In the genomic region with DNA sequence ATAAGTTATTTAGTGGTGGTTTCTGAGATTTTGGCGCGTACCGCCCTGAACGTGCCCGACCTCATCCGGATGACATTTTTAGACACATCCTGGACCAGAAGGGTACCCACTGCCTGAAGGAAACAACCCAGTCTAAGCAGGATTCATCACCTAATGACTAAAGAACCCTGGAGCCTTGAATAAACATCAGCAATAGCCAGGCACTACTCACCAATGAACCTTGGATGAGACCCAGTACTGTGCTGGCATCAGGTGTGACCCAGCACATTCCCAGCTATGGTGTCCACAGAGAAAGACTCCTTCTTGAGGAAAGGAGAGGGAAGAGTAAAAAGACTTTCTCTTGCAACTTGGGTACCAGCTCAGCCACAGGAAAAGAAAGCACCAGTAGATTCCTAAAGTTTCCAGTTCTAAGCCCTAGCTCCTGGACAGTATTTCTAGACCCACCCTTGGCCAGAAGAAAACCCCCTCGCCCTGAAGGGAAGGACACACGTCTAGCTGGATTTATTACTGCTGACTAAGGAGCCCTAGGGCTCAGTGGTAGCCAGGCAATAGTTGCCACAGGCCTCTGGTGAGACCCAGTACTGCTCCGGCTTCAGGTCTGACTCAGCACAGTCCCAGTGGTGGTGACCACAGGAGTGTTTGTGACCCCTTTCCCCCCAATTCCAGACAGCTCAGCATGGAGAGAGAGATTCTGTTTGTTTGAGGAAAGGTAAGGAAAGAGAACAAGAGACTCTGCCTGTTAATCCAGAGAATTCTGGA, we compare ENCODE assay signal across 17 cellular contexts. TPM values are rescaled to one million over a fixed set of nuclear protein-coding genes. Genes with fewer than 3 reads are reported as not detected.
DNase-seq lines count a peak whose midpoint lies in the region; ATAC-seq and TF ChIP-seq lines count a peak whose summit lies in the region.
"Had no signal": no experiment of that assay in that cellular context is flagged by ENCODE, and none has a peak within 500 bp of the region (broad histone marks: within the 10 kb centered on the region; RNA-seq: fewer than 3 reads in every experiment).

No MANE protein-coding gene starts in this region.

- H3K27me3 ChIP-seq in uterus = no peaks in the 10 kb centered on the region
- H3K27me3 ChIP-seq: hepatocyte, left lung had no signal

- ATAC-seq in left ventricle myocardium superior (peak; percentile 23), GM19328 (IDR thresholded peaks at IDR 0.05; ENCODE audit: unreplicated experiment) (no peak), HG03460 (IDR thresholded peaks at IDR 0.05; ENCODE audit: unreplicated experiment) (no peak)
- ATAC-seq: activated T-cell treated with anti-CD3 and anti-CD28 coated beads, Interleukin-2, amount 50 U/mL, for 72 hours; left lung; naive thymus-derived CD4-positive, alpha-beta T cell had no signal

- H3K36me3 Mint-ChIP-seq in immature natural killer cell = peaks cover 3 to 16% (median 13%) of the 10 kb centered on the region in 3 donors

- DNase-seq in left ventricle myocardium superior (no peak), cardiac septum (ENCODE audit: low spot score) (no peak), iris pigment epithelial cell (ENCODE audit: low read depth) (peak; percentile 57), uterus (no peak), immature natural killer cell (no peak)
- DNase-seq: activated CD4-positive, alpha-beta T cell treated with anti-CD3 and anti-CD28 coated beads, Interleukin-2, amount 50 U/mL, for 4 hours; activated T-cell treated with anti-CD3 and anti-CD28 coated beads, Interleukin-2, amount 50 U/mL, for 72 hours; CD8-positive, alpha-beta memory T cell; left lung; naive thymus-derived CD4-positive, alpha-beta T cell; NCI-H1048; NCI-H2171 treated with DMSO at 0.1 percent for 48 hours; NK-92 treated with Interleukin-12 subunit alpha and Interleukin-12 subunit beta, amount 100 ng/mL, for 24 hours had no signal

- no peak for TF ChIP-seq POLR2A in uterus (IDR thresholded peaks at IDR 0.05)

- TF ChIP-seq CTCF in VCaP (conservative IDR thresholded peaks at IDR 0.05) (no peak), uterus (IDR thresholded peaks at IDR 0.05) (no peak)

- no peaks in the 10 kb centered on the region for H3K36me3 ChIP-seq in uterus
- H3K36me3 ChIP-seq: left lung had no signal

- peaks cover 0 to 7% (median 0%) of the 10 kb centered on the region in 6 donors for H3K9me3 Mint-ChIP-seq in immature natural killer cell

- no peaks in the 10 kb centered on the region for H3K9me3 ChIP-seq in uterus
- H3K9me3 ChIP-seq: left lung had no signal

- H3K4me3 Mint-ChIP-seq in immature natural killer cell = no peak overlapping the region
- H3K4me3 Mint-ChIP-seq: activated T-cell treated with anti-CD3 and anti-CD28 coated beads, Interleukin-2, amount 50 U/mL, for 72 hours; CD8-positive, alpha-beta memory T cell; naive thymus-derived CD4-positive, alpha-beta T cell had no signal

- H3K27ac ChIP-seq in VCaP = peak overlapping the region; percentile 87
- no peak overlapping the region for H3K27ac ChIP-seq in uterus
- H3K27ac ChIP-seq: hepatocyte, left lung had no signal

- no peak overlapping the region for H3K4me3 ChIP-seq in uterus
- H3K4me3 ChIP-seq: hepatocyte, left lung had no signal

- intact Hi-C loops in left ventricle myocardium superior (cut with micrococcal nuclease) (no loop called here), cardiac septum (cut with DNase I) (no loop called here), uterus (cut with DNase I; ENCODE audit: low total_unique reads) (no loop called here)

- H3K4me1 Mint-ChIP-seq in immature natural killer cell = peaks cover 7 to 21% of the 10 kb centered on the region in 2 donors

- no peaks in the 10 kb centered on the region for H3K27me3 Mint-ChIP-seq in immature natural killer cell (ENCODE audit: low read depth in 3 of 3)
- H3K27me3 Mint-ChIP-seq: CD8-positive, alpha-beta memory T cell; naive thymus-derived CD4-positive, alpha-beta T cell had no signal

- H3K27ac Mint-ChIP-seq in immature natural killer cell = no peak overlapping the region
- H3K27ac Mint-ChIP-seq: activated T-cell treated with anti-CD3 and anti-CD28 coated beads, Interleukin-2, amount 50 U/mL, for 72 hours; naive thymus-derived CD4-positive, alpha-beta T cell had no signal

- H3K4me1 ChIP-seq in uterus = no peaks in the 10 kb centered on the region
- H3K4me1 ChIP-seq: left lung had no signal

RNA-seq across cellular contexts. Expression of gene ZNF277, which starts 32.5 kb away (rescaled TPM):
- total RNA-seq in left ventricle myocardium superior = 17.0 TPM
- 16.3 TPM for total RNA-seq in cardiac septum
- total RNA-seq in uterus = 10 to 100 TPM; 14.4 to 44.9 (median 21.4) TPM
- polyA plus RNA-seq in immature natural killer cell = 10 to 100 TPM in 2 of 3 donors, 1 to 10 TPM in 1; 8.3 to 17.7 (median 15.5) TPM

RNA-seq across cellular contexts. Expression of gene DOCK4, which starts 32.8 kb away (rescaled TPM):
- total RNA-seq in left ventricle myocardium superior (13.9 TPM), cardiac septum (18.5 TPM), uterus (100 to 1,000 TPM in 1 of 4 donors, 10 to 100 TPM in 3; 48.8 to 217 (median 72.3) TPM)
- polyA plus RNA-seq in immature natural killer cell = under 1 TPM in 1 of 3 donors, not detected in 2; 0.18 TPM
- polyA plus RNA-seq: CD8-positive, alpha-beta memory T cell had no signal
